1 cellular context compared by ENCODE assay signal in the genomic region with DNA sequence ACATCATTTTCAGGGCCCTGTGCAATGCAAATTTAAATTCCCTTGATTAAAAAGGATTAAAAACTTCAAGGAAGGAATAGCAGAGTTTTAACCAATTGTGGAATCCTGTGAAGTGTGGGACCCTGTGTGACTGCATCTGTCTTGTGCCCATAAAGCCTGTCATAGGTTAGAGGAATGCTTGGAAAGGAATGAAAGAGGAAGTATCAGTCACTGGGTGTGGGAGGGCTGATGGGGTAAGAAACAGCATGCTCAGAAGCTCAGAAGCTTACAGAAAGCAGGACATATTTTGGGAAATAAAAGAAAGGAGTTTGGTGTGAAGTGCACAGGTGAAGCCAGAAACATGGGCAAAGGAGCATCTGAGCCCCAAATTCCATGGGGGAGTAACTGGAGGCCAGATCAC.
TF ChIP-seq lines count a peak whose summit lies in the region.

No MANE protein-coding gene starts in this region.

TF ChIP-seq in K562, 482 proteins besides CTCF, POLR2A, EP300 and RAD21 (continued from another document):
- TF ChIP-seq, protein P1, sequence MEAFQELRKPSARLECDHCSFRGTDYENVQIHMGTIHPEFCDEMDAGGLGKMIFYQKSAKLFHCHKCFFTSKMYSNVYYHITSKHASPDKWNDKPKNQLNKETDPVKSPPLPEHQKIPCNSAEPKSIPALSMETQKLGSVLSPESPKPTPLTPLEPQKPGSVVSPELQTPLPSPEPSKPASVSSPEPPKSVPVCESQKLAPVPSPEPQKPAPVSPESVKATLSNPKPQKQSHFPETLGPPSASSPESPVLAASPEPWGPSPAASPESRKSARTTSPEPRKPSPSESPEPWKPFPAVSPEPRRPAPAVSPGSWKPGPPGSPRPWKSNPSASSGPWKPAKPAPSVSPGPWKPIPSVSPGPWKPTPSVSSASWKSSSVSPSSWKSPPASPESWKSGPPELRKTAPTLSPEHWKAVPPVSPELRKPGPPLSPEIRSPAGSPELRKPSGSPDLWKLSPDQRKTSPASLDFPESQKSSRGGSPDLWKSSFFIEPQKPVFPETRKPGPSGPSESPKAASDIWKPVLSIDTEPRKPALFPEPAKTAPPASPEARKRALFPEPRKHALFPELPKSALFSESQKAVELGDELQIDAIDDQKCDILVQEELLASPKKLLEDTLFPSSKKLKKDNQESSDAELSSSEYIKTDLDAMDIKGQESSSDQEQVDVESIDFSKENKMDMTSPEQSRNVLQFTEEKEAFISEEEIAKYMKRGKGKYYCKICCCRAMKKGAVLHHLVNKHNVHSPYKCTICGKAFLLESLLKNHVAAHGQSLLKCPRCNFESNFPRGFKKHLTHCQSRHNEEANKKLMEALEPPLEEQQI (IDR thresholded peaks at IDR 0.05): no peak
- TF ChIP-seq ZNF124 (CRISPR knock-in tag; IDR thresholded peaks at IDR 0.05) (no peak), PPARD (CRISPR knock-in tag; IDR thresholded peaks at IDR 0.05) (no peak), ZNF518B (CRISPR knock-in tag; IDR thresholded peaks at IDR 0.05) (no peak), ZNF3 (CRISPR knock-in tag; IDR thresholded peaks at IDR 0.05) (no peak)
